In genomic region chr11:45609902-45610301, GRCh38 we compare ENCODE assay signal across 20 cellular contexts. TPM values are rescaled to one million over a fixed set of nuclear protein-coding genes. Genes with fewer than 3 reads are reported as not detected.
"Had no signal": no experiment of that assay in that cellular context is flagged by ENCODE, and none has a peak within 500 bp of the region (broad histone marks: within the 10 kb centered on the region; RNA-seq: fewer than 3 reads in every experiment).

No MANE protein-coding gene starts in this region.

- H3K4me1 Mint-ChIP-seq: IgD-negative memory B cell had no signal

- H3K9me3 ChIP-seq: SK-N-SH had no signal

- H3K27ac ChIP-seq: KMS-11, RWPE1 had no signal

- ATAC-seq: K562 had no signal

- H3K4me3 Mint-ChIP-seq: IgD-negative memory B cell had no signal

- DNase-seq: MM.1S, NCI-H1092 treated with DMSO at 0.1 percent for 48 hours, NCI-H1436, NCI-H187, NCI-H2029, NCI-H2081 treated with DMSO at 0.1 percent for 48 hours, NCI-H2171, NCI-H226, NCI-H446, NCI-H510A, NCI-H524 treated with DMSO at 0.1 percent for 48 hours, NCI-H69, NCI-H774, SHP77, SK-N-SH had no signal

- H3K27ac Mint-ChIP-seq: IgD-negative memory B cell had no signal

- H3K4me3 ChIP-seq: K562 had no signal

- H3K9ac ChIP-seq: KMS-11, SK-N-SH had no signal

- H3K36me3 Mint-ChIP-seq: IgD-negative memory B cell had no signal

- H3K4me2 ChIP-seq: KMS-11, SK-N-SH had no signal

RNA-seq across cellular contexts. Expression of gene CHST1, which starts 55.5 kb away (rescaled TPM):
- total RNA-seq: SK-MEL-5 had no signal
- polyA plus RNA-seq: IgD-negative memory B cell had no signal
